Comparison of ENCODE assay signal across 11 cellular contexts in the genomic region with DNA sequence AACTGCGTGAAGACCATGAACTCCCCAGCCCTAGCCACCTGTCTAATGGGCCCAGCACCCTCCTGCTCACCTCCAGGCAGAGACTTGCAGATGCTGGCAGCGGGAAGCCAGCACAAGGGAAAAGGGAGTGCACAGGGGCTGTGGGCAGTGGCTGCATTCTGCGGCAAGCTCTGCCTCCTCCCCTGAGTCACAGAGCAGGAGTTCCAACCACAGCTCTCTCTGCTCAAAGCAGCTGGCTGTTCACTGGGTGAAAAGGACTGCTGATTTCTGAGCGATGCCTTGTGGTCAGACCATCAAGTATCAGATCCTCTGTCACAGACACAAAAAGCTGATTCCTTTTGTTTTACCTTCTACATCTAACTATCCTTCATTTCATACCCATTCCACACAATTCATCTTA. TPM values are rescaled to one million over a fixed set of nuclear protein-coding genes. Genes with fewer than 3 reads are reported as not detected.
A peak's percentile ranks its signal among the peaks of the same experiment; 100 is the strongest.
DNase-seq lines count a peak whose midpoint lies in the region; ATAC-seq and TF ChIP-seq lines count a peak whose summit lies in the region.
"Had no signal": no experiment of that assay in that cellular context is flagged by ENCODE, and none has a peak within 500 bp of the region (broad histone marks: within the 10 kb centered on the region; RNA-seq: fewer than 3 reads in every experiment).

No MANE protein-coding gene starts in this region.

- H2AFZ ChIP-seq in hepatocyte: no peak overlapping the region

- intact Hi-C loops in heart left ventricle (cut with DNase I): loop anchor here in 4 of 10 donors (2.0 to 10.0 kb wide), 3 partner anchors 641 to 669 kb away; no protein-coding TSS in a partner anchor

- H3K27ac ChIP-seq in angular gyrus (ENCODE audit: low read depth, low read length) (peak overlapping the region; percentile 7), heart left ventricle (no peak overlapping the region), hepatocyte (no peak overlapping the region)
- H3K27ac ChIP-seq: VCaP had no signal

- H3K4me2 ChIP-seq in hepatocyte: no peak overlapping the region

- no peaks in the 10 kb centered on the region for H3K9me3 ChIP-seq in heart left ventricle
- no peaks in the 10 kb centered on the region for H3K9me3 ChIP-seq in hepatocyte (ENCODE audit: low read depth)

- H3K4me3 ChIP-seq in heart left ventricle (no peak overlapping the region), hepatocyte (no peak overlapping the region)

- no peaks in the 10 kb centered on the region for H3K79me2 ChIP-seq in hepatocyte

- H3K4me1 ChIP-seq in heart left ventricle (peaks cover 0 to 16% (median 12%) of the 10 kb centered on the region in 12 donors), hepatocyte (ENCODE audit: insufficient read depth) (peaks cover 7% of the 10 kb centered on the region)

- ATAC-seq in GM19452 (IDR thresholded peaks at IDR 0.05; ENCODE audit: unreplicated experiment) (peak; percentile 89), HG03175 (IDR thresholded peaks at IDR 0.05; ENCODE audit: unreplicated experiment) (peak; percentile 88), heart left ventricle (no peak)

- DNase-seq in CD1c-positive myeloid dendritic cell (ENCODE audit: extremely low spot score) (peak; percentile 12), heart left ventricle (no peak), DMS153 (lab: John Stamatoyannopoulos, UW) (no peak), hepatocyte (ENCODE audit: low spot score) (no peak)
- DNase-seq in activated CD4-positive, alpha-beta T cell treated with anti-CD3 and anti-CD28 coated beads for 1 hour: no peak
- DNase-seq: stimulated activated CD4-positive, alpha-beta T cell treated with anti-CD3 and anti-CD28 coated beads, Interleukin-4, amount 100 ng/mL, for 24 hours had no signal

- no peaks in the 10 kb centered on the region for H4K20me1 ChIP-seq in hepatocyte (ENCODE audit: insufficient read depth, poor library complexity, severe bottlenecking)

- no peak for TF ChIP-seq POLR2A in heart left ventricle (IDR thresholded peaks at IDR 0.05)

- H3K36me3 ChIP-seq in heart left ventricle (no peaks in the 10 kb centered on the region), hepatocyte (replicated peaks; ENCODE audit: insufficient read depth, low read depth) (no peaks in the 10 kb centered on the region)

- no peak for TF ChIP-seq CTCF in heart left ventricle (IDR thresholded peaks at IDR 0.05)
- no peak for TF ChIP-seq CTCF in hepatocyte (IDR thresholded peaks at IDR 0.05; ENCODE audit: poor library complexity)

- WGBS in heart left ventricle, 4 donors: 66 to 79% (median 71%) methylated on average over 4 of the region's 4 CpGs
- 75% methylated on average over 4 of the region's 4 CpGs for WGBS in hepatocyte (ENCODE audit: low lambda C conversion rate, missing lambda C conversion rate)

- H3K27me3 ChIP-seq in heart left ventricle: peaks cover 45 to 97% (median 62%) of the 10 kb centered on the region in 9 donors
- peaks cover 95% of the 10 kb centered on the region for H3K27me3 ChIP-seq in hepatocyte

- no peaks in the 10 kb centered on the region for H3K9me2 ChIP-seq in hepatocyte (replicated peaks; ENCODE audit: insufficient read depth)

RNA-seq across cellular contexts. Expression of a gene that starts 10.5 kb away (rescaled TPM):
- total RNA-seq in heart left ventricle (under 1 TPM in 1 of 9 donors, not detected in 8; 0.19 TPM), hepatocyte (0.33 TPM in 1 of 2 replicates, not detected in the other)
- polyA plus RNA-seq in heart left ventricle (not detected), hepatocyte (not detected in 2 replicates)
- total RNA-seq: glomerular endothelial cell had no signal

Comparison
In these comparisons a context has a peak if more than half of its experiments do, and no peak if none do; other contexts are left out.
1. ATAC-seq: peak in GM19452 (single experiment) and HG03175 (single experiment); none in heart left ventricle (0 of 4).